In genomic region chr10:115948415-115948814, GRCh38 we compare ENCODE assay signal across 10 cellular contexts.
DNase-seq lines count a peak whose midpoint lies in the region; ATAC-seq and TF ChIP-seq lines count a peak whose summit lies in the region.
"Had no signal": no experiment of that assay in that cellular context is flagged by ENCODE, and none has a peak within 500 bp of the region (broad histone marks: within the 10 kb centered on the region; RNA-seq: fewer than 3 reads in every experiment).

No MANE protein-coding gene starts in this region.

- H3K9me3 ChIP-seq in mammary epithelial cell (replicated peaks; ENCODE audit: insufficient read depth, low read length) = no peaks in the 10 kb centered on the region
- H3K9me3 ChIP-seq in adipocyte (ENCODE audit: control insufficient read depth, low read length) = no peaks in the 10 kb centered on the region
- H3K9me3 ChIP-seq in uterus = no peaks in the 10 kb centered on the region
- H3K9me3 ChIP-seq in naive thymus-derived CD4-positive, alpha-beta T cell (ENCODE audit: control insufficient read depth in 2 of 3, low read length in 3 of 3) = no peaks in the 10 kb centered on the region

- H3K27ac ChIP-seq in mammary epithelial cell (ENCODE audit: insufficient read depth, low read depth, low read length) (no peak overlapping the region), uterus (no peak overlapping the region)
- H3K27ac ChIP-seq in naive thymus-derived CD4-positive, alpha-beta T cell (ENCODE audit: low read depth, low read length) = no peak overlapping the region

- H3K27me3 ChIP-seq in mammary epithelial cell (ENCODE audit: insufficient read depth, low read length) = no peaks in the 10 kb centered on the region
- no peaks in the 10 kb centered on the region for H3K27me3 ChIP-seq in adipocyte (replicated peaks; ENCODE audit: control insufficient read depth, insufficient read depth, low read length)
- no peaks in the 10 kb centered on the region for H3K27me3 ChIP-seq in uterus
- H3K27me3 ChIP-seq in naive thymus-derived CD4-positive, alpha-beta T cell (ENCODE audit: control insufficient read depth in 2 of 2, insufficient read depth in 2 of 2, low read length in 2 of 2) = no peaks in the 10 kb centered on the region

- H3K27ac Mint-ChIP-seq in MCF 10A (ENCODE audit: low read depth, unreplicated experiment) = no peak overlapping the region
- no peak overlapping the region for H3K27ac Mint-ChIP-seq in naive thymus-derived CD4-positive, alpha-beta T cell

- no peaks in the 10 kb centered on the region for H3K4me1 ChIP-seq in mammary epithelial cell (ENCODE audit: insufficient read depth, low read length)
- peaks cover 37% of the 10 kb centered on the region for H3K4me1 ChIP-seq in adipocyte (ENCODE audit: control insufficient read depth, insufficient read depth, low read length)
- H3K4me1 ChIP-seq in uterus = no peaks in the 10 kb centered on the region
- no peaks in the 10 kb centered on the region for H3K4me1 ChIP-seq in naive thymus-derived CD4-positive, alpha-beta T cell (ENCODE audit: control insufficient read depth in 2 of 2, insufficient read depth in 2 of 2, low read length in 2 of 2)

- POLR2A ChIA-PET in MCF 10A (lab: Yijun Ruan, JAX) = no interaction called here
- POLR2A ChIA-PET in naive thymus-derived CD4-positive, alpha-beta T cell (lab: Charles Lee) = no interaction called here

- no peaks in the 10 kb centered on the region for H3K36me3 Mint-ChIP-seq in MCF 10A (ENCODE audit: insufficient read depth, unreplicated experiment)
- H3K36me3 Mint-ChIP-seq in naive thymus-derived CD4-positive, alpha-beta T cell = no peaks in the 10 kb centered on the region

- H3K4me3 ChIP-seq in mammary epithelial cell (replicated peaks in 1 of 3; ENCODE audit: insufficient read depth in 1 of 3, low read depth in 2 of 3, low read length in 3 of 3) = no peak overlapping the region
- H3K4me3 ChIP-seq in adipocyte (ENCODE audit: low read length) = no peak overlapping the region
- H3K4me3 ChIP-seq in uterus = no peak overlapping the region
- H3K4me3 ChIP-seq in naive thymus-derived CD4-positive, alpha-beta T cell (ENCODE audit: low read length) = no peak overlapping the region

- no peaks in the 10 kb centered on the region for H3K27me3 Mint-ChIP-seq in MCF 10A (ENCODE audit: insufficient read depth, unreplicated experiment)
- no peaks in the 10 kb centered on the region for H3K27me3 Mint-ChIP-seq in naive thymus-derived CD4-positive, alpha-beta T cell

- H4K20me1 ChIP-seq in mammary epithelial cell (ENCODE audit: insufficient read depth, low read length) = no peaks in the 10 kb centered on the region

- no peak for TF ChIP-seq POLR2A in uterus (IDR thresholded peaks at IDR 0.05)

- peak; percentile 57 for ATAC-seq in left ventricle myocardium superior
- no peak for ATAC-seq in naive thymus-derived CD4-positive, alpha-beta T cell

- H2AFZ ChIP-seq in mammary epithelial cell (ENCODE audit: low read depth, low read length) = no peak overlapping the region

- H3K36me3 ChIP-seq in mammary epithelial cell (ENCODE audit: insufficient read depth, low read length) (no peaks in the 10 kb centered on the region), adipocyte (ENCODE audit: control insufficient read depth, insufficient read depth, low read length, severe bottlenecking) (no peaks in the 10 kb centered on the region), uterus (no peaks in the 10 kb centered on the region)
- H3K36me3 ChIP-seq in naive thymus-derived CD4-positive, alpha-beta T cell (ENCODE audit: control insufficient read depth in 2 of 3, insufficient read depth in 3 of 3, low read length in 3 of 3) = no peaks in the 10 kb centered on the region

- peak; percentile 26 for TF ChIP-seq CTCF in MCF 10A (IDR thresholded peaks at IDR 0.05; ENCODE audit: unreplicated experiment)
- peak in 1 of 2 donors; percentile 42 for TF ChIP-seq CTCF in mammary epithelial cell (conservative IDR thresholded peaks at IDR 0.05 in 1 of 2, IDR thresholded peaks at IDR 0.05 in 1 of 2; ENCODE audit: extremely low read depth in 1 of 2, insufficient read depth in 1 of 2, low read depth in 1 of 2, low read length in 2 of 2)
- TF ChIP-seq CTCF in uterus (IDR thresholded peaks at IDR 0.05) = peak; percentile 21 to 30 (median 24)

- no peaks in the 10 kb centered on the region for H3K79me2 ChIP-seq in mammary epithelial cell (ENCODE audit: insufficient read depth, low read length)

- H3K4me1 Mint-ChIP-seq in MCF 10A (ENCODE audit: insufficient read depth, unreplicated experiment) = peaks cover 14% of the 10 kb centered on the region
- H3K4me1 Mint-ChIP-seq in naive thymus-derived CD4-positive, alpha-beta T cell = no peaks in the 10 kb centered on the region

- no peak overlapping the region for H3K4me2 ChIP-seq in mammary epithelial cell (ENCODE audit: insufficient read depth, low read depth, low read length)

- no TSS peak for BruUV-seq in MCF 10A (replicated peaks; lab: Mats Ljungman, UMichigan)
- no TSS peak for BruUV-seq in mammary epithelial cell (replicated peaks; lab: Mats Ljungman, UMichigan)

- 59% methylated on average over 3 of the region's 3 CpGs for WGBS in mammary epithelial cell (ENCODE audit: low coverage, missing lambda C conversion rate)

- in situ Hi-C loops in mammary epithelial cell (cut with MboI; ENCODE audit: low sequenced_read_pairs in 2 of 2) = no loop called here

- H3K4me3 Mint-ChIP-seq in MCF 10A (ENCODE audit: unreplicated experiment) = no peak overlapping the region
- H3K4me3 Mint-ChIP-seq in naive thymus-derived CD4-positive, alpha-beta T cell = no peak overlapping the region

- dilution Hi-C loops in mammary epithelial cell (cut with HindIII; ENCODE audit: low sequenced_read_pairs) = no loop called here

- CTCF ChIA-PET in MCF 10A (lab: Yijun Ruan, JAX) (interaction anchor here (0.5 to 2.0 kb wide), 14 partner anchors 9 to 340 kb away, joined by 3 to 12 read pairs (median 3); no protein-coding TSS in a partner anchor), mammary epithelial cell (lab: Charles Lee; ENCODE audit: low non-redundant PET) (interaction anchor here (0.7 kb wide), 2 partner anchors 199 to 437 kb away, joined by 4 to 6 read pairs; no protein-coding TSS in a partner anchor)
- CTCF ChIA-PET in naive thymus-derived CD4-positive, alpha-beta T cell (lab: Charles Lee) = no interaction called here

- intact Hi-C loops in MCF 10A (cut with micrococcal nuclease) = loop anchor here (5.0 kb wide), 3 partner anchors 151 to 339 kb away; no protein-coding TSS in a partner anchor
- intact Hi-C loops in mammary epithelial cell (cut with micrococcal nuclease) = loop anchor here (5.0 kb wide), 1 partner anchor 439 kb away; no protein-coding TSS in a partner anchor
- intact Hi-C loops in left ventricle myocardium superior (cut with micrococcal nuclease) = loop anchor here (5.0 kb wide), 1 partner anchor 339 kb away; no protein-coding TSS in a partner anchor
- intact Hi-C loops in uterus (cut with DNase I; ENCODE audit: low total_unique reads) = no loop called here
- intact Hi-C loops in naive thymus-derived CD4-positive, alpha-beta T cell (cut with micrococcal nuclease) = no loop called here

- DNase-seq in MCF 10A (ENCODE audit: unreplicated experiment) (peak; percentile 37), mammary epithelial cell (no peak), adipocyte (ENCODE audit: low read depth) (peak; percentile 57), left ventricle myocardium superior (no peak), uterus (no peak), KG1 (lab: John Stamatoyannopoulos, UW) (no peak), HK-2 (ENCODE audit: unreplicated experiment) (no peak)
- no peak for DNase-seq in naive thymus-derived CD4-positive, alpha-beta T cell
- DNase-seq: C1 segment of cervical spinal cord, NCI-H1105 had no signal

- H3K9ac ChIP-seq in mammary epithelial cell (ENCODE audit: insufficient read depth, low read length) (no peak overlapping the region), adipocyte (ENCODE audit: low read length) (peak overlapping the region; percentile 21)

- no peaks in the 10 kb centered on the region for H3K9me3 Mint-ChIP-seq in MCF 10A (ENCODE audit: unreplicated experiment)
- H3K9me3 Mint-ChIP-seq in naive thymus-derived CD4-positive, alpha-beta T cell = peaks cover 0 to 5% (median 0%) of the 10 kb centered on the region in 11 donors

Comparison
In these comparisons a context has a peak if more than half of its experiments do, and no peak if none do; other contexts are left out.
1. DNase-seq: peak in MCF 10A (single experiment) and adipocyte (single experiment); none in mammary epithelial cell (single experiment), left ventricle myocardium superior (single experiment), uterus (0 of 2), KG1 (single experiment), HK-2 (single experiment) and naive thymus-derived CD4-positive, alpha-beta T cell (0 of 9).
2. intact Hi-C loops: an anchor here in MCF 10A (5.0 kb wide), mammary epithelial cell (5.0 kb wide) and left ventricle myocardium superior (5.0 kb wide); none called in uterus and naive thymus-derived CD4-positive, alpha-beta T cell.